ENCODE assay signal across 26 cellular contexts in the genomic region with DNA sequence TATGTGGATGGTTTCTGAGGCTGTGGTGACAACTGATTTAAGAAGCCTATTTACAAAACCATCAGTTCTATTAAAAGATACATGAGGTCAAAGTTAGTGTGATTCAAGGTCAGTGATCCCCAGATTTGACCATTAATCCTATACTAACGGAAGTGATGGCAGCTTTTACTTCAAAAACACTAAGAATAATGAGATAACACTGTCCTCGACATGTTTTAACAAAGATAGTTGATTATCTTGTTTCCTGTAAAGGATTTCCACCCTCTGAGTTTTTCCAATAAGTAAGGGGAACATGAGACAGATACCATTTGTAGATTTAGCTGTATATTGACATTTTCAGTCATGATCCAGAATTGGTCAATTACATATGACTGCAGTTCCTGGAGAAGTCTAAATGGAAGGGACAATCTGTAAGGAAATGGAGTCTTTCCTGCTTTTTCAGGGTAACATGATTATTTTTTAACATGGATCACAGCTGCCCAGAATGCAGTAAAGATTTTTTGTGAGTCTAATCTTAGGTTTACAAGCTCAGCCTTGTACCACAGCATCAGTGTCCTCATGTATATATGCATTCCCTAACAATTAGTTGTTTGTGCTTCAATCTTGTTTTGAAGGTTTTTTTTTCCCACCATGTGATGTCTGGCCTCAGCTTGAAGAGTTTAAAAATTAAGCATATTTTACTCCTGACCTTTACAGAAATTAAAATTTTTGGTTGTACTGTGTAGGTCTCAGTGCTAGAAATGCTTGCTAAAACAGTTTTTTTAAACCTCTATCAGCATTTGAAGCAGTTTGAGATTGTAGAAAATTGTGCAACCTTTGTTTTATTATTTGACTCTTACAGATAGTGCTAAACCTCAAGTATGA.
DNase-seq lines count a peak whose midpoint lies in the region; ATAC-seq and TF ChIP-seq lines count a peak whose summit lies in the region.
"Had no signal": no experiment of that assay in that cellular context is flagged by ENCODE, and none has a peak within 500 bp of the region (broad histone marks: within the 10 kb centered on the region; RNA-seq: fewer than 3 reads in every experiment).

No MANE protein-coding gene starts in this region.

- TF ChIP-seq CTCF in dorsolateral prefrontal cortex (IDR thresholded peaks at IDR 0.05 in 54 of 56, conservative IDR thresholded peaks at IDR 0.05 in 2 of 56; ENCODE audit: low read depth in 1 of 56, partially characterized antibody in 56 of 56) (no peak), left lung (IDR thresholded peaks at IDR 0.05) (no peak)

- no peak overlapping the region for H3K9ac ChIP-seq in rectal smooth muscle tissue (ENCODE audit: low read length)
- H3K9ac ChIP-seq: KMS-11 had no signal

- no peaks in the 10 kb centered on the region for H3K9me3 ChIP-seq in left lung

- intact Hi-C loops in dorsolateral prefrontal cortex (cut with DNase I) (no loop called here), left lung (cut with DNase I) (no loop called here)

- no peaks in the 10 kb centered on the region for H3K27me3 ChIP-seq in dorsolateral prefrontal cortex
- H3K27me3 ChIP-seq in left lung = no peaks in the 10 kb centered on the region
- H3K27me3 ChIP-seq in rectal smooth muscle tissue (ENCODE audit: control insufficient read depth, insufficient read depth, low read length) = no peaks in the 10 kb centered on the region
- H3K27me3 ChIP-seq: brain microvascular endothelial cell had no signal

- H3K4me3 ChIP-seq in dorsolateral prefrontal cortex = peak overlapping the region in 1 of 59 donors; percentile 1
- no peak overlapping the region for H3K4me3 ChIP-seq in left lung
- no peak overlapping the region for H3K4me3 ChIP-seq in rectal smooth muscle tissue (ENCODE audit: low read length)

- ATAC-seq in left lung (peak; percentile 43), GM21737 (IDR thresholded peaks at IDR 0.05; ENCODE audit: unreplicated experiment) (no peak), HG03354 (IDR thresholded peaks at IDR 0.05; ENCODE audit: poor library complexity, severe bottlenecking, unreplicated experiment) (no peak)
- ATAC-seq: activated CD8-positive, alpha-beta memory T cell treated with anti-CD3 and anti-CD28 coated beads, Interleukin-2, amount 10 ng/mL, durations not matched to agents 7 days and 5 days; activated naive CD8-positive, alpha-beta T cell treated with anti-CD3 and anti-CD28 coated beads, Interleukin-2, amount 50 U/mL, for 24 hours; PC-3; right cardiac atrium; stimulated activated effector memory CD8-positive, alpha-beta T cell treated with anti-CD3 and anti-CD28 coated beads, Interleukin-12 subunit alpha, Interleukin-12 subunit beta, amount 100 ng/mL, for 72 hours had no signal

- H3K27ac ChIP-seq in dorsolateral prefrontal cortex = peak overlapping the region; percentile 19 to 96 (median 87)
- no peak overlapping the region for H3K27ac ChIP-seq in left lung
- H3K27ac ChIP-seq in rectal smooth muscle tissue (ENCODE audit: low read depth, low read length) = peak overlapping the region; percentile 40
- H3K27ac ChIP-seq: brain microvascular endothelial cell, KMS-11 had no signal

- peak; percentile 15 for DNase-seq in LHCN-M2 (ENCODE audit: low read depth)
- DNase-seq in dorsolateral prefrontal cortex = no peak
- DNase-seq in left lung = no peak
- no peak for DNase-seq in NCI-H82 (lab: John Stamatoyannopoulos, UW)
- DNase-seq in NCI-H2029 (lab: John Stamatoyannopoulos, UW) = no peak
- DNase-seq: ACHN; activated CD4-positive, alpha-beta T cell treated with anti-CD3 and anti-CD28 coated beads, Interleukin-2, amount 50 U/mL, for 1 hour; activated CD8-positive, alpha-beta memory T cell treated with anti-CD3 and anti-CD28 coated beads, Interleukin-2, amount 10 ng/mL, durations not matched to agents 7 days and 5 days; activated naive CD8-positive, alpha-beta T cell treated with anti-CD3 and anti-CD28 coated beads, Interleukin-2, amount 50 U/mL, for 24 hours; activated T-cell treated with anti-CD3 and anti-CD28 coated beads, Interleukin-2, amount 50 U/mL, for 48 hours; effector CD4-positive, alpha-beta T cell; erythroblast; foreskin fibroblast; HCEC 1CT; NCI-H146; NCI-H524; PC-3; right cardiac atrium; stimulated activated CD4-positive, alpha-beta T cell treated with anti-CD3 and anti-CD28 coated beads, Interleukin-4, amount 100 ng/mL, for 24 hours; T-helper 9 cell had no signal

- H3K36me3 ChIP-seq in left lung = no peaks in the 10 kb centered on the region
- H3K36me3 ChIP-seq in rectal smooth muscle tissue (ENCODE audit: control insufficient read depth, insufficient read depth, low read length) = no peaks in the 10 kb centered on the region
- H3K36me3 ChIP-seq: brain microvascular endothelial cell had no signal

- H3K4me1 ChIP-seq in left lung (peaks cover 0 to 6% of the 10 kb centered on the region in 2 donors), rectal smooth muscle tissue (ENCODE audit: control insufficient read depth, insufficient read depth, low read length) (peaks cover 12% of the 10 kb centered on the region)

Comparison
In these comparisons a context has a peak if more than half of its experiments do, and no peak if none do; other contexts are left out.
1. H3K27ac ChIP-seq: peak in dorsolateral prefrontal cortex (59 of 59) and rectal smooth muscle tissue (single experiment); none in left lung (0 of 2).